Comparison of ENCODE assay signal across 8 cellular contexts in genomic region chr22:40950888-40951794, GRCh38. TPM values are rescaled to one million over a fixed set of nuclear protein-coding genes. Genes with fewer than 3 reads are reported as not detected.
DNase-seq lines count a peak whose midpoint lies in the region; ATAC-seq and TF ChIP-seq lines count a peak whose summit lies in the region.

RBX1 (plus strand) TSS chr22:40951378; CDS start chr22:40951399, 21 bp downstream.

- peak; percentile 96 for TF ChIP-seq POLR2A in GM18951 (IDR thresholded peaks at IDR 0.05; ENCODE audit: extremely low read depth, insufficient read depth, insufficient read length)
- TF ChIP-seq POLR2A in spleen (IDR thresholded peaks at IDR 0.05), result peak; percentile 78 to 95 (median 92)

- H3K4me3 ChIP-seq in AG04450 (ENCODE audit: low read depth, low read length) (peak within 1 kb of the TSS; percentile 91), spleen (peak within 1 kb of the TSS; percentile 62 to 95 (median 80))

- H3K9me3 ChIP-seq in AG04450 (ENCODE audit: control insufficient read depth, insufficient read depth, low read length) (no peaks in the 10 kb centered on the region), spleen (no peaks in the 10 kb centered on the region)

- H3K27ac ChIP-seq in AG04450 (ENCODE audit: low read depth, low read length) (peak within 1 kb of the TSS; percentile 84), spleen (peak within 1 kb of the TSS; percentile 88 to 99 (median 98))

- in situ Hi-C loops in GM18951 (cut with MboI; ENCODE audit: low sequenced_read_pairs, unreplicated experiment), result loop anchor here (10.0 kb wide), 1 partner anchor 134 kb away; no protein-coding TSS in a partner anchor

- POLR2A ChIA-PET in AG04450 (lab: Yijun Ruan, JAX), result interaction anchor here (0.5 to 2.1 kb wide), 12 partner anchors 10 to 141 kb away, joined by 3 to 32 read pairs (median 6); partner anchors contain the start of genes EP300, ST13 and XPNPEP3

- 0 to 1% (median 1%) methylated on average over 43 to 94 of the region's 94 CpGs for WGBS in spleen, 5 donors

- peaks cover 0 to 31% (median 19%) of the 10 kb centered on the region in 6 donors for H3K36me3 ChIP-seq in spleen

- CTCF ChIA-PET in AG04450 (lab: Charles Lee), result interaction anchor here (1.4 kb wide), 1 partner anchor 29 kb away, joined by 8 read pairs; no protein-coding TSS in a partner anchor

- ATAC-seq in HG03196 (IDR thresholded peaks at IDR 0.05; ENCODE audit: unreplicated experiment), result peak; percentile 78

- H3K27me3 ChIP-seq in AG04450 (ENCODE audit: control insufficient read depth, insufficient read depth, low read length) (no peaks in the 10 kb centered on the region), spleen (replicated peaks in 1 of 7) (no peaks in the 10 kb centered on the region)

- peaks cover 15 to 58% (median 35%) of the 10 kb centered on the region in 6 donors for H3K4me1 ChIP-seq in spleen

- DNase-seq in AG04450 (ENCODE audit: low read depth, low spot score), result peak; percentile 96
- DNase-seq in NCI-H345 (lab: John Stamatoyannopoulos, UW), result peak; percentile 95
- peak; percentile 95 to 98 (median 96) for DNase-seq in activated CD4-positive, CD25-positive, alpha-beta regulatory T cell (lab: John Stamatoyannopoulos, UW)
- DNase-seq in central memory CD4-positive, alpha-beta T cell, result peak; percentile 99
- peak; percentile 97 for DNase-seq in inferior parietal cortex (ENCODE audit: extremely low spot score)
- peak; percentile 100 for DNase-seq in spleen

- intact Hi-C loops in spleen (cut with DNase I; ENCODE audit: low total_unique reads), result loop anchor here (2.0 to 10.0 kb wide), 2 partner anchors 74 to 142 kb away; partner anchors contain the start of gene EP300

- TF ChIP-seq CTCF in AG04450 (IDR thresholded peaks at IDR 0.05; ENCODE audit: low read depth, low read length) (no peak), spleen (IDR thresholded peaks at IDR 0.05 in 8 of 11, conservative IDR thresholded peaks at IDR 0.05 in 3 of 11) (peak in 1 of 11 experiments; percentile 5)

RNA-seq across cellular contexts. Expression of gene RBX1, which starts in this region (rescaled TPM):
- polyA plus RNA-seq in AG04450 (2011; rRNA removed) (71.7 and 104 TPM in 2 replicates), spleen (10 to 100 TPM; 73.2 to 86.8 (median 83.9) TPM)
- 19.1 and 19.3 TPM in 2 replicates for polyA minus RNA-seq in AG04450 (2011; rRNA and poly(A)+ RNA removed)
- 10 to 100 TPM; 28.0 to 45.6 (median 40.7) TPM for total RNA-seq in spleen

Comparison
In these comparisons a context has a peak if more than half of its experiments do, and no peak if none do; other contexts are left out.
1. Peak in every context shown above with its lines: DNase-seq, ATAC-seq, H3K4me3 ChIP-seq and H3K27ac ChIP-seq.